In genomic region chr5:167850901-167851300, GRCh38 we compare ENCODE assay signal across 1 cellular context.
TF ChIP-seq lines count a peak whose summit lies in the region.

No MANE protein-coding gene starts in this region.

TF ChIP-seq in GM23338, 12 proteins besides CTCF, POLR2A, EP300 and RAD21:
- TF ChIP-seq CREB1 (CRISPR knock-in tag; IDR thresholded peaks at IDR 0.05; ENCODE audit: low read depth) (no peak), ZNF114 (CRISPR knock-in tag; IDR thresholded peaks at IDR 0.05) (no peak), ZNF331 (CRISPR knock-in tag; IDR thresholded peaks at IDR 0.05; ENCODE audit: low read depth) (no peak), EZH2phosphoT487 (IDR thresholded peaks at IDR 0.05; ENCODE audit: unreplicated experiment) (no peak), EZH2 (IDR thresholded peaks at IDR 0.05; ENCODE audit: low read depth, unreplicated experiment) (no peak), NANOG (IDR thresholded peaks at IDR 0.05; ENCODE audit: borderline replicate concordance) (no peak), STAT1 (IDR thresholded peaks at IDR 0.05; ENCODE audit: unreplicated experiment) (no peak), JUNB (IDR thresholded peaks at IDR 0.05; ENCODE audit: unreplicated experiment) (no peak)
- TF ChIP-seq, protein P1, sequence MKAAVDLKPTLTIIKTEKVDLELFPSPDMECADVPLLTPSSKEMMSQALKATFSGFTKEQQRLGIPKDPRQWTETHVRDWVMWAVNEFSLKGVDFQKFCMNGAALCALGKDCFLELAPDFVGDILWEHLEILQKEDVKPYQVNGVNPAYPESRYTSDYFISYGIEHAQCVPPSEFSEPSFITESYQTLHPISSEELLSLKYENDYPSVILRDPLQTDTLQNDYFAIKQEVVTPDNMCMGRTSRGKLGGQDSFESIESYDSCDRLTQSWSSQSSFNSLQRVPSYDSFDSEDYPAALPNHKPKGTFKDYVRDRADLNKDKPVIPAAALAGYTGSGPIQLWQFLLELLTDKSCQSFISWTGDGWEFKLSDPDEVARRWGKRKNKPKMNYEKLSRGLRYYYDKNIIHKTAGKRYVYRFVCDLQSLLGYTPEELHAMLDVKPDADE (IDR thresholded peaks at IDR 0.05) = no peak
- TF ChIP-seq, protein P2, sequence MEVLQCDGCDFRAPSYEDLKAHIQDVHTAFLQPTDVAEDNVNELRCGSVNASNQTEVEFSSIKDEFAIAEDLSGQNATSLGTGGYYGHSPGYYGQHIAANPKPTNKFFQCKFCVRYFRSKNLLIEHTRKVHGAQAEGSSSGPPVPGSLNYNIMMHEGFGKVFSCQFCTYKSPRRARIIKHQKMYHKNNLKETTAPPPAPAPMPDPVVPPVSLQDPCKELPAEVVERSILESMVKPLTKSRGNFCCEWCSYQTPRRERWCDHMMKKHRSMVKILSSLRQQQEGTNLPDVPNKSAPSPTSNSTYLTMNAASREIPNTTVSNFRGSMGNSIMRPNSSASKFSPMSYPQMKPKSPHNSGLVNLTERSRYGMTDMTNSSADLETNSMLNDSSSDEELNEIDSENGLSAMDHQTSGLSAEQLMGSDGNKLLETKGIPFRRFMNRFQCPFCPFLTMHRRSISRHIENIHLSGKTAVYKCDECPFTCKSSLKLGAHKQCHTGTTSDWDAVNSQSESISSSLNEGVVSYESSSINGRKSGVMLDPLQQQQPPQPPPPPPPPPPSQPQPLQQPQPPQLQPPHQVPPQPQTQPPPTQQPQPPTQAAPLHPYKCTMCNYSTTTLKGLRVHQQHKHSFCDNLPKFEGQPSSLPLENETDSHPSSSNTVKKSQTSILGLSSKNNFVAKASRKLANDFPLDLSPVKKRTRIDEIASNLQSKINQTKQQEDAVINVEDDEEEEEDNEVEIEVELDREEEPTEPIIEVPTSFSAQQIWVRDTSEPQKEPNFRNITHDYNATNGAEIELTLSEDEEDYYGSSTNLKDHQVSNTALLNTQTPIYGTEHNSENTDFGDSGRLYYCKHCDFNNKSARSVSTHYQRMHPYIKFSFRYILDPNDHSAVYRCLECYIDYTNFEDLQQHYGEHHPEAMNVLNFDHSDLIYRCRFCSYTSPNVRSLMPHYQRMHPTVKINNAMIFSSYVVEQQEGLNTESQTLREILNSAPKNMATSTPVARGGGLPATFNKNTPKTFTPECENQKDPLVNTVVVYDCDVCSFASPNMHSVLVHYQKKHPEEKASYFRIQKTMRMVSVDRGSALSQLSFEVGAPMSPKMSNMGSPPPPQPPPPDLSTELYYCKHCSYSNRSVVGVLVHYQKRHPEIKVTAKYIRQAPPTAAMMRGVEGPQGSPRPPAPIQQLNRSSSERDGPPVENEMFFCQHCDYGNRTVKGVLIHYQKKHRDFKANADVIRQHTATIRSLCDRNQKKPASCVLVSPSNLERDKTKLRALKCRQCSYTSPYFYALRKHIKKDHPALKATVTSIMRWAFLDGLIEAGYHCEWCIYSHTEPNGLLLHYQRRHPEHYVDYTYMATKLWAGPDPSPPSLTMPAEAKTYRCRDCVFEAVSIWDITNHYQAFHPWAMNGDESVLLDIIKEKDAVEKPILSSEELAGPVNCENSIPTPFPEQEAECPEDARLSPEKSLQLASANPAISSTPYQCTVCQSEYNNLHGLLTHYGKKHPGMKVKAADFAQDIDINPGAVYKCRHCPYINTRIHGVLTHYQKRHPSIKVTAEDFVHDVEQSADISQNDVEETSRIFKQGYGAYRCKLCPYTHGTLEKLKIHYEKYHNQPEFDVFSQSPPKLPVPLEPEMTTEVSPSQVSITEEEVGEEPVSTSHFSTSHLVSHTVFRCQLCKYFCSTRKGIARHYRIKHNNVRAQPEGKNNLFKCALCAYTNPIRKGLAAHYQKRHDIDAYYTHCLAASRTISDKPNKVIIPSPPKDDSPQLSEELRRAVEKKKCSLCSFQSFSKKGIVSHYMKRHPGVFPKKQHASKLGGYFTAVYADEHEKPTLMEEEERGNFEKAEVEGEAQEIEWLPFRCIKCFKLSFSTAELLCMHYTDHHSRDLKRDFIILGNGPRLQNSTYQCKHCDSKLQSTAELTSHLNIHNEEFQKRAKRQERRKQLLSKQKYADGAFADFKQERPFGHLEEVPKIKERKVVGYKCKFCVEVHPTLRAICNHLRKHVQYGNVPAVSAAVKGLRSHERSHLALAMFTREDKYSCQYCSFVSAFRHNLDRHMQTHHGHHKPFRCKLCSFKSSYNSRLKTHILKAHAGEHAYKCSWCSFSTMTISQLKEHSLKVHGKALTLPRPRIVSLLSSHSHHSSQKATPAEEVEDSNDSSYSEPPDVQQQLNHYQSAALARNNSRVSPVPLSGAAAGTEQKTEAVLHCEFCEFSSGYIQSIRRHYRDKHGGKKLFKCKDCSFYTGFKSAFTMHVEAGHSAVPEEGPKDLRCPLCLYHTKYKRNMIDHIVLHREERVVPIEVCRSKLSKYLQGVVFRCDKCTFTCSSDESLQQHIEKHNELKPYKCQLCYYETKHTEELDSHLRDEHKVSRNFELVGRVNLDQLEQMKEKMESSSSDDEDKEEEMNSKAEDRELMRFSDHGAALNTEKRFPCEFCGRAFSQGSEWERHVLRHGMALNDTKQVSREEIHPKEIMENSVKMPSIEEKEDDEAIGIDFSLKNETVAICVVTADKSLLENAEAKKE (CRISPR knock-in tag; IDR thresholded peaks at IDR 0.05) = no peak
- TF ChIP-seq, protein P3, sequence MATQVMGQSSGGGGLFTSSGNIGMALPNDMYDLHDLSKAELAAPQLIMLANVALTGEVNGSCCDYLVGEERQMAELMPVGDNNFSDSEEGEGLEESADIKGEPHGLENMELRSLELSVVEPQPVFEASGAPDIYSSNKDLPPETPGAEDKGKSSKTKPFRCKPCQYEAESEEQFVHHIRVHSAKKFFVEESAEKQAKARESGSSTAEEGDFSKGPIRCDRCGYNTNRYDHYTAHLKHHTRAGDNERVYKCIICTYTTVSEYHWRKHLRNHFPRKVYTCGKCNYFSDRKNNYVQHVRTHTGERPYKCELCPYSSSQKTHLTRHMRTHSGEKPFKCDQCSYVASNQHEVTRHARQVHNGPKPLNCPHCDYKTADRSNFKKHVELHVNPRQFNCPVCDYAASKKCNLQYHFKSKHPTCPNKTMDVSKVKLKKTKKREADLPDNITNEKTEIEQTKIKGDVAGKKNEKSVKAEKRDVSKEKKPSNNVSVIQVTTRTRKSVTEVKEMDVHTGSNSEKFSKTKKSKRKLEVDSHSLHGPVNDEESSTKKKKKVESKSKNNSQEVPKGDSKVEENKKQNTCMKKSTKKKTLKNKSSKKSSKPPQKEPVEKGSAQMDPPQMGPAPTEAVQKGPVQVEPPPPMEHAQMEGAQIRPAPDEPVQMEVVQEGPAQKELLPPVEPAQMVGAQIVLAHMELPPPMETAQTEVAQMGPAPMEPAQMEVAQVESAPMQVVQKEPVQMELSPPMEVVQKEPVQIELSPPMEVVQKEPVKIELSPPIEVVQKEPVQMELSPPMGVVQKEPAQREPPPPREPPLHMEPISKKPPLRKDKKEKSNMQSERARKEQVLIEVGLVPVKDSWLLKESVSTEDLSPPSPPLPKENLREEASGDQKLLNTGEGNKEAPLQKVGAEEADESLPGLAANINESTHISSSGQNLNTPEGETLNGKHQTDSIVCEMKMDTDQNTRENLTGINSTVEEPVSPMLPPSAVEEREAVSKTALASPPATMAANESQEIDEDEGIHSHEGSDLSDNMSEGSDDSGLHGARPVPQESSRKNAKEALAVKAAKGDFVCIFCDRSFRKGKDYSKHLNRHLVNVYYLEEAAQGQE (IDR thresholded peaks at IDR 0.05; ENCODE audit: unreplicated experiment) = no peak
TF ChIP-seq in GM23338: peak in this region for 0.
